Comparison of ENCODE assay signal across 1 cellular context in genomic region chr19:37926255-37926654, GRCh38.
A peak's percentile ranks its signal among the peaks of the same experiment; 100 is the strongest.
TF ChIP-seq lines count a peak whose summit lies in the region.

No MANE protein-coding gene starts in this region.

TF ChIP-seq in GM12878, 131 proteins besides CTCF, POLR2A, EP300 and RAD21:
- no peak for TF ChIP-seq BMI1 (IDR thresholded peaks at IDR 0.05; ENCODE audit: borderline replicate concordance)
- TF ChIP-seq RUNX3 (IDR thresholded peaks at IDR 0.05; ENCODE audit: low read length), result peak; percentile 18; the same call in 1 of the 2 replicates
- TF ChIP-seq CHD2 (IDR thresholded peaks at IDR 0.05; ENCODE audit: borderline replicate concordance, low read depth, low read length), result no peak
